18 cellular contexts compared by ENCODE assay signal in the genomic region with DNA sequence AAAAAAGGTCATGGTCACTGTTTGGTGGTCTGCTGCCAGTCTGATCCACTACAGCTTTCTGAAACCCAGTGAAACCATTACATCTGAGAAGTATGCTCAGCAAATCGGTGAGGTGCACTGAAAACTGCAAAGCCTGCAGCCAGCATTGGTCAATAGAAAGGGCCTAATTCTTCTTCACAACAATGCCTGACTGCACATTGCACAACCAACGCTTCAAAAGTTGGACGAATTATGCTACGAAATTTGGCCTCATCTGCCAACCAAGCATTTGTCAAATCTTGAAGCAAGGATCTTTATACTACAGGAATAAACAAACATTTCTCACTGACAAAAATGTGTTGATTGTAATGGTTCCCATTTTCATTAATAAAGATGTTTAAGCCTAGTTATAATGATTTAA.
DNase-seq lines count a peak whose midpoint lies in the region; ATAC-seq, FAIRE-seq and TF ChIP-seq lines count a peak whose summit lies in the region.
"Had no signal": no experiment of that assay in that cellular context is flagged by ENCODE, and none has a peak within 500 bp of the region (broad histone marks: within the 10 kb centered on the region; RNA-seq: fewer than 3 reads in every experiment).

No MANE protein-coding gene starts in this region.

- no peak overlapping the region for H2AK5ac ChIP-seq in H1 (ENCODE audit: low read depth, low read length)

- H2BK12ac ChIP-seq in H1 (ENCODE audit: low read depth, low read length): no peak overlapping the region

- no peak overlapping the region for H3K56ac ChIP-seq in H1 (replicated peaks; ENCODE audit: insufficient read length, low read depth, low read length)

- intact Hi-C loops in HepG2 (cut with micrococcal nuclease; ENCODE audit: unreplicated experiment) (loop anchor here (10.0 kb wide), 1 partner anchor 94 kb away; no protein-coding TSS in a partner anchor), right lobe of liver (cut with DNase I) (no loop called here)

- TF ChIP-seq POLR2A in HepG2 (IDR thresholded peaks at IDR 0.05; ENCODE audit: insufficient read depth in 1 of 2, low read depth in 2 of 2, low read length in 2 of 2): no peak
- TF ChIP-seq POLR2A in right lobe of liver (IDR thresholded peaks at IDR 0.05): no peak
- no peak for TF ChIP-seq POLR2A in H1 (IDR thresholded peaks at IDR 0.05; ENCODE audit: control extremely low read depth in 1 of 2, low read depth in 2 of 2, low read length in 2 of 2)

- H3K27me3 ChIP-seq in HepG2 (ENCODE audit: control insufficient read depth in 1 of 2, insufficient read depth in 2 of 2, low read length in 2 of 2) (no peaks in the 10 kb centered on the region), right lobe of liver (no peaks in the 10 kb centered on the region), H1 (replicated peaks in 1 of 4; ENCODE audit: control insufficient read depth in 3 of 4, extremely low read depth in 1 of 4, insufficient read depth in 3 of 4, low read length in 3 of 4) (no peaks in the 10 kb centered on the region)
- H3K27me3 ChIP-seq: BLaER1 treated with 17β-estradiol and CSF1 and Interleukin-3, amounts not matched to agents 10 nM and 100 nM had no signal

- no peak overlapping the region for H2BK5ac ChIP-seq in H1 (ENCODE audit: low read depth, low read length)

- H4K20me1 ChIP-seq in HepG2 (ENCODE audit: insufficient read depth, low read length) (no peaks in the 10 kb centered on the region), H1 (replicated peaks in 1 of 2; ENCODE audit: control insufficient read depth in 1 of 2, insufficient read depth in 2 of 2, low read length in 2 of 2) (no peaks in the 10 kb centered on the region)
- H4K20me1 ChIP-seq: BLaER1 treated with 17β-estradiol and CSF1 and Interleukin-3, amounts not matched to agents 10 nM and 100 nM had no signal

- H3K27ac ChIP-seq in HepG2 (ENCODE audit: extremely low read length, insufficient read depth, low read length) (no peak overlapping the region), right lobe of liver (no peak overlapping the region), H1 (ENCODE audit: low read depth, low read length) (no peak overlapping the region), RWPE1 (no peak overlapping the region)
- H3K27ac ChIP-seq: BLaER1 treated with 17β-estradiol and CSF1 and Interleukin-3, amounts not matched to agents 10 nM and 100 nM had no signal

- no peak overlapping the region for H2BK120ac ChIP-seq in H1 (replicated peaks; ENCODE audit: low read depth, low read length)

- POLR2A ChIA-PET in HepG2 (lab: Yijun Ruan, JAX): no interaction called here
- POLR2A ChIA-PET in H1 (lab: Charles Lee; ENCODE audit: partially characterized antibody): no interaction called here
- POLR2A ChIA-PET in RWPE1 (lab: Yijun Ruan, JAX; ENCODE audit: low non-redundant PET): no interaction called here

- H3K4me2 ChIP-seq in HepG2 (ENCODE audit: low read depth, low read length): no peak overlapping the region
- H3K4me2 ChIP-seq in H1 (ENCODE audit: insufficient read depth in 1 of 2, low read depth in 2 of 2, low read length in 2 of 2): no peak overlapping the region
- H3K4me2 ChIP-seq: GM23338 had no signal

- H3K23me2 ChIP-seq in H1 (ENCODE audit: low read depth, low read length): no peaks in the 10 kb centered on the region; the same call in 1 of the 2 replicates

- TF ChIP-seq CTCF in HepG2 (CRISPR knock-in tag; IDR thresholded peaks at IDR 0.05): no peak
- TF ChIP-seq CTCF in right lobe of liver (IDR thresholded peaks at IDR 0.05): no peak
- TF ChIP-seq CTCF in H1 (IDR thresholded peaks at IDR 0.05; ENCODE audit: control extremely low read depth in 1 of 3, insufficient read depth in 1 of 3, low read depth in 1 of 3, low read length in 3 of 3): no peak
- no peak for TF ChIP-seq CTCF in RWPE1 (conservative IDR thresholded peaks at IDR 0.05; ENCODE audit: low read depth)

- in situ Hi-C loops in HepG2 (cut with HindIII; ENCODE audit: extremely low pct_ligation_motif_present, low pct_unique_long_range_greater_than_20kb): loop anchor here (25.0 kb wide), 1 partner anchor 376 kb away; no protein-coding TSS in a partner anchor

- H4K8ac ChIP-seq in H1 (ENCODE audit: extremely low read depth, insufficient read depth, low read length): no peak overlapping the region

- H4K5ac ChIP-seq in H1 (ENCODE audit: insufficient read length, low read depth, low read length): no peak overlapping the region

- FAIRE-seq in HepG2 (lab: Jason Lieb, UNC) (no peak), H1 (lab: Jason Lieb, UNC) (no peak)
- FAIRE-seq: GM12878, GM18507 had no signal

- H3K23ac ChIP-seq in H1 (ENCODE audit: insufficient read length): no peak overlapping the region

- H3K4me3 ChIP-seq in HepG2 (replicated peaks in 1 of 3; ENCODE audit: insufficient read depth in 1 of 3, low read depth in 2 of 3, low read length in 3 of 3) (no peak overlapping the region), right lobe of liver (no peak overlapping the region), H1 (ENCODE audit: extremely low read depth in 1 of 4, insufficient read depth in 2 of 4, low read depth in 3 of 4, low read length in 4 of 4) (no peak overlapping the region)
- H3K4me3 ChIP-seq: BLaER1 treated with 17β-estradiol and CSF1 and Interleukin-3, amounts not matched to agents 10 nM and 100 nM; GM12878; GM23338 had no signal

- H2BK15ac ChIP-seq in H1 (ENCODE audit: low read length): no peak overlapping the region

- H3K14ac ChIP-seq in H1 (ENCODE audit: insufficient read length): no peak overlapping the region

- H3K4me1 ChIP-seq in HepG2 (ENCODE audit: insufficient read depth, low read length) (no peaks in the 10 kb centered on the region), right lobe of liver (no peaks in the 10 kb centered on the region), H1 (replicated peaks in 1 of 4; ENCODE audit: control insufficient read depth in 3 of 4, insufficient read depth in 4 of 4, low read length in 3 of 4) (no peaks in the 10 kb centered on the region)

- no peak overlapping the region for H4K91ac ChIP-seq in H1 (replicated peaks; ENCODE audit: insufficient read length, low read length)

- DNase-seq in HepG2 (ENCODE audit: low spot score) (no peak), right lobe of liver (no peak), H1 (ENCODE audit: low read depth in 1 of 2, low spot score in 2 of 2) (no peak), midbrain (lab: John Stamatoyannopoulos, UW) (peak; percentile 35), RWPE1 (ENCODE audit: low spot score) (no peak)
- DNase-seq in activated T-cell treated with anti-CD3 and anti-CD28 coated beads, Interleukin-2, amount 50 U/mL, for 48 hours: no peak
- DNase-seq: 8988T; Calu3; CD4-positive, CD25-positive, alpha-beta regulatory T cell; DMS 273 treated with DMSO at 0.1 percent for 48 hours; DMS79; H9; HFFc6 had no signal

- TF ChIP-seq RAD21 in HepG2 (CRISPR knock-in tag; IDR thresholded peaks at IDR 0.05) (no peak), H1 (IDR thresholded peaks at IDR 0.05 in 1 of 2, conservative IDR thresholded peaks at IDR 0.05 in 1 of 2; ENCODE audit: low read depth in 2 of 2, low read length in 2 of 2) (no peak)

- CTCF ChIA-PET in HepG2 (lab: Yijun Ruan, JAX; ENCODE audit: low intra/inter-chr PET ratio, low total read pairs) (no interaction called here), H1 (lab: Charles Lee; ENCODE audit: partially characterized antibody) (no interaction called here), RWPE1 (lab: Yijun Ruan, JAX) (no interaction called here)

- H3K9me3 ChIP-seq in HepG2 (ENCODE audit: low read length) (no peaks in the 10 kb centered on the region), right lobe of liver (no peaks in the 10 kb centered on the region), H1 (ENCODE audit: insufficient read depth in 2 of 2, low read depth in 1 of 2, low read length in 1 of 2) (peaks cover 0 to 3% of the 10 kb centered on the region in 2 experiments; a peak in 2 of 4 replicates)

- H3K18ac ChIP-seq in H1 (ENCODE audit: extremely low read depth, low read length): no peak overlapping the region

- H3K4ac ChIP-seq in H1 (replicated peaks; ENCODE audit: insufficient read length, low read depth, low read length): no peak overlapping the region

- ATAC-seq in HepG2 (no peak), right lobe of liver (no peak), GM19324 (IDR thresholded peaks at IDR 0.05; ENCODE audit: low FRiP score, unreplicated experiment) (no peak)
- ATAC-seq: GM12878, GM23338 had no signal

- H2AFZ ChIP-seq in HepG2 (ENCODE audit: low read length) (no peak overlapping the region), H1 (ENCODE audit: low read length) (0 out of 2 replicates have a peak overlapping the region, but pooled peaks have one; percentile 41)

- H3K79me2 ChIP-seq in HepG2 (ENCODE audit: insufficient read depth, low read length) (no peaks in the 10 kb centered on the region), H1 (ENCODE audit: control insufficient read depth in 1 of 2, insufficient read depth in 2 of 2, low read length in 2 of 2) (no peaks in the 10 kb centered on the region)

- WGBS in HepG2 (ENCODE audit: low lambda C conversion rate): 34% methylated on average over 4 of the region's 4 CpGs
- 86% methylated on average over 4 of the region's 4 CpGs for WGBS in right lobe of liver (ENCODE audit: insufficient coverage, low coverage, low lambda C conversion rate, missing lambda C conversion rate)
- 91% methylated on average over 4 of the region's 4 CpGs; no CpG with 5 or more reads in 1 of the 2 experiments for WGBS in H1 (ENCODE audit: extremely low coverage in 1 of 2, insufficient coverage in 1 of 2, insufficient read length in 1 of 2, insufficient replicate concordance in 2 of 2, low coverage in 1 of 2, low lambda C conversion rate in 2 of 2, missing lambda C conversion rate in 1 of 2), 2 experiments

- no peaks in the 10 kb centered on the region for H3K79me1 ChIP-seq in H1 (ENCODE audit: low read depth, low read length)

- BruUV-seq in HepG2 (replicated peaks; lab: Mats Ljungman, UMichigan): no TSS peak

- no peaks in the 10 kb centered on the region for H3K36me3 ChIP-seq in HepG2 (replicated peaks in 1 of 2; ENCODE audit: control insufficient read depth in 1 of 2, insufficient read depth in 2 of 2, low read length in 2 of 2)
- H3K36me3 ChIP-seq in right lobe of liver: no peaks in the 10 kb centered on the region
- peaks cover 0 to 3% (median 0%) of the 10 kb centered on the region in 4 experiments; a peak in 1 of 8 replicates for H3K36me3 ChIP-seq in H1 (ENCODE audit: control insufficient read depth in 2 of 4, insufficient read depth in 4 of 4, low read length in 3 of 4)
- H3K36me3 ChIP-seq: BLaER1 treated with 17β-estradiol and CSF1 and Interleukin-3, amounts not matched to agents 10 nM and 100 nM had no signal

- TF ChIP-seq EP300 in HepG2 (IDR thresholded peaks at IDR 0.05; ENCODE audit: low read depth in 2 of 2, low read length in 2 of 2) (no peak), HepG2 (CRISPR knock-in tag; IDR thresholded peaks at IDR 0.05; ENCODE audit: borderline replicate concordance) (no peak), H1 (IDR thresholded peaks at IDR 0.05; ENCODE audit: borderline replicate concordance in 1 of 2, low read depth in 2 of 2, low read length in 2 of 2) (no peak)

- H2BK20ac ChIP-seq in H1 (ENCODE audit: low read length): no peak overlapping the region

- H3K9ac ChIP-seq in HepG2 (ENCODE audit: insufficient read depth, low read depth, low read length) (no peak overlapping the region), H1 (replicated peaks in 1 of 4; ENCODE audit: extremely low read depth in 1 of 4, low read depth in 3 of 4, low read length in 3 of 4) (no peak overlapping the region)
- H3K9ac ChIP-seq: BLaER1 treated with 17β-estradiol and CSF1 and Interleukin-3, amounts not matched to agents 10 nM and 100 nM had no signal
